In the genomic region with DNA sequence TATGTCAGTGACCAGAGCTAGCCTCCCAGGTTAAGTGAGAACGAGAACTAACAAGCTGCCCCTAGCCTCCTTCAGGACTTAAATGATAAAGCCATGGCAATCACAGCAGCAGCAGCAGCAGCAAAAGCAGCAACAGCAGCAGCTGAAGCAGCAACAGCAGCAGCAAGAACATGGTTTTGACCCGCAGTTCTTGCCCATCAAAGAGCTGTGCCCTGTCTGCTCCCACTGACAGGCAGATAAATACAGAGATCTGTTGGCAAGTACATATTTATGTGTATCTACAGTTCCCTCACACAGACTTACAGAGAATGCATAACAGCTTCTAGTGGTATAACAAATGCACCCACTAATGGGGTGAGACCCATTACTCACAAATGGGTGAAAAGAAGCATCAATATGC, we compare ENCODE assay signal across 2 cellular contexts.
TF ChIP-seq lines count a peak whose summit lies in the region.

No MANE protein-coding gene starts in this region.

TF ChIP-seq in GM23338, 12 proteins besides CTCF, POLR2A, EP300 and RAD21 (continues in another document):
- TF ChIP-seq EZH2phosphoT487 (IDR thresholded peaks at IDR 0.05; ENCODE audit: unreplicated experiment) = no peak
- no peak for TF ChIP-seq ZNF114 (CRISPR knock-in tag; IDR thresholded peaks at IDR 0.05)
- no peak for TF ChIP-seq STAT1 (IDR thresholded peaks at IDR 0.05; ENCODE audit: unreplicated experiment)
- no peak for TF ChIP-seq ZNF462 (CRISPR knock-in tag; IDR thresholded peaks at IDR 0.05)
- no peak for TF ChIP-seq EZH2 (IDR thresholded peaks at IDR 0.05; ENCODE audit: low read depth, unreplicated experiment)
- no peak for TF ChIP-seq REST (IDR thresholded peaks at IDR 0.05; ENCODE audit: unreplicated experiment)
- no peak for TF ChIP-seq NANOG (IDR thresholded peaks at IDR 0.05; ENCODE audit: borderline replicate concordance)
- no peak for TF ChIP-seq ZNF331 (CRISPR knock-in tag; IDR thresholded peaks at IDR 0.05; ENCODE audit: low read depth)
- no peak for TF ChIP-seq CREB1 (CRISPR knock-in tag; IDR thresholded peaks at IDR 0.05; ENCODE audit: low read depth)
- TF ChIP-seq POLR2AphosphoS5 (IDR thresholded peaks at IDR 0.05; ENCODE audit: low read depth) = no peak
- no peak for TF ChIP-seq JUNB (IDR thresholded peaks at IDR 0.05; ENCODE audit: unreplicated experiment)

TF ChIP-seq in IMR-90, 13 proteins besides CTCF, POLR2A, EP300 and RAD21:
- TF ChIP-seq CHD1 (IDR thresholded peaks at IDR 0.05; ENCODE audit: low read depth, low read length) (no peak), RFX5 (IDR thresholded peaks at IDR 0.05; ENCODE audit: low read depth, low read length) (no peak), MAFK (IDR thresholded peaks at IDR 0.05; ENCODE audit: low read depth, low read length) (no peak)
